ENCODE assay signal across 10 cellular contexts in the genomic region with DNA sequence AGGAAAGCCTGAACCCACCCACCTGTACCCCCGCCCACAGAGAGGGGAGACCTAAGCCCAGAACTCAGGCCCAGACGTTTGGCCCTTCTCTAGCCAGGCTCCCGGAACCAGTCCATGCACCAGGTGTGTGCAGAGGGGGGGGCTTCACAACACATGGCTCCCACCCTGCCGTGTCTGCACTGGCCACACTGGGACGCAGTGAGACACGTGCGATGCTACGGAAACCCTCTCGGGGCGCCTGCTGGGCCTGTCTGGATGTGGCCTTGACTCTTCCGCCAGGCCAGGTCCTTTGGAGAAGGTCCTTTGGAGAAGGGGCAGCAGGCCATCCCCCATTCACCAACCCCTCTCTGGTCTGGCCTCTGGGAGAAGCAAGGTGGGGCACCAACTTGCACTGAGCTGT. TPM values are rescaled to one million over a fixed set of nuclear protein-coding genes. Genes with fewer than 3 reads are reported as not detected.
"Had no signal": no experiment of that assay in that cellular context is flagged by ENCODE, and none has a peak within 500 bp of the region (broad histone marks: within the 10 kb centered on the region; RNA-seq: fewer than 3 reads in every experiment).

No MANE protein-coding gene starts in this region.

- H3K27ac ChIP-seq: GM23248, HL-60 had no signal

- H3K9me3 ChIP-seq: HAP-1 had no signal

- H3K4me3 ChIP-seq: GM23248, HAP-1, K562 had no signal

- H3K36me3 ChIP-seq: HAP-1 had no signal

- H3K4me1 ChIP-seq: HAP-1 had no signal

- DNase-seq: GM23248, GOT3, H7, HFFc6, IMR-90, KG1 had no signal

- ATAC-seq: HCT116, K562 had no signal

- FAIRE-seq: K562 had no signal

- H3K27ac Mint-ChIP-seq: HFFc6 had no signal

- H3K4me3 Mint-ChIP-seq: HFFc6 had no signal

- H2AFZ ChIP-seq: GM23248 had no signal

- H3K9ac ChIP-seq: GM23248 had no signal

- H3K9me3 Mint-ChIP-seq: HFFc6 had no signal

RNA-seq across cellular contexts. Expression of gene SARDH, which starts 58.4 kb away (rescaled TPM):
- total RNA-seq: K562 had no signal
